ENCODE assay signal across 13 cellular contexts in the genomic region with DNA sequence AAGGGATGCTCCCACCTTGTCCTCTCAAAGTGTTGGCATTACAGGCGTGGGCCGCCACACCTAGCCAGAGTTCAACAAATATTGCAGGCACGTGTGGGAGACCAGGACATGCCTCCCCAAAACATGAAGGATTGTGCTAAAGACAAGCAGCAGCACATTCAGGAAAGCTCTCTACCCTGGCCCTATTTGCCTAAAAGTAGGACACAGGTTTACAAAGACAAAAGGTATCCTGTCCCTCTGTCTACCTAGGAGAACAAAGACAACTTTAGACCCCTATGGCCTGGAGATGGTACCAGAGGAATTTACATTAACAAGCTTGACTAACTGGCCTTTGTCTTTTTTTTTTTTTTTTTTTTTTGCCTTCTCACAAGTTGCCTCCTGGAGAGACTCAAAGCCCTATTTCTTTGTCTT. TPM values are rescaled to one million over a fixed set of nuclear protein-coding genes. Genes with fewer than 3 reads are reported as not detected.
DNase-seq lines count a peak whose midpoint lies in the region; ATAC-seq and TF ChIP-seq lines count a peak whose summit lies in the region.
"Had no signal": no experiment of that assay in that cellular context is flagged by ENCODE, and none has a peak within 500 bp of the region (broad histone marks: within the 10 kb centered on the region; RNA-seq: fewer than 3 reads in every experiment).

No MANE protein-coding gene starts in this region.

- ATAC-seq in central memory CD8-positive, alpha-beta T cell (replicated peaks; ENCODE audit: extremely low read depth, poor library complexity, severe bottlenecking), result no peak
- ATAC-seq in natural killer cell treated with Interleukin-12 subunit alpha and Interleukin-12 subunit beta and Interleukin-15 and Interleukin-18, amount 100 ng/mL, for 72 hours, result no peak

- H3K9ac ChIP-seq in HUES6 (ENCODE audit: low read length), result no peak overlapping the region

- no peaks in the 10 kb centered on the region for H3K36me3 ChIP-seq in HUES6 (ENCODE audit: control insufficient read depth, insufficient read depth, low read length)
- H3K36me3 ChIP-seq: Peyer's patch had no signal

- H3K4me3 Mint-ChIP-seq in CD14-positive monocyte, result peak overlapping the region; percentile 95
- peak overlapping the region; percentile 85 for H3K4me3 Mint-ChIP-seq in central memory CD8-positive, alpha-beta T cell
- peak overlapping the region; percentile 20 for H3K4me3 Mint-ChIP-seq in natural killer cell treated with Interleukin-12 subunit alpha and Interleukin-12 subunit beta and Interleukin-15 and Interleukin-18, amount 100 ng/mL, for 72 hours

- no peak for DNase-seq in CD14-positive monocyte (ENCODE audit: low spot score)
- DNase-seq in central memory CD8-positive, alpha-beta T cell (ENCODE audit: low spot score in 2 of 2), result no peak
- DNase-seq in natural killer cell treated with Interleukin-12 subunit alpha and Interleukin-12 subunit beta and Interleukin-15 and Interleukin-18, amount 100 ng/mL, for 72 hours (ENCODE audit: low spot score), result no peak
- DNase-seq in NCI-H446 treated with DMSO at 0.1 percent for 48 hours (lab: John Stamatoyannopoulos, UW), result no peak
- DNase-seq in occipital lobe (lab: John Stamatoyannopoulos, UW), result no peak
- DNase-seq in head of caudate nucleus, result no peak
- no peak for DNase-seq in NK-92 treated with Interleukin-12 subunit alpha and Interleukin-12 subunit beta, amount 100 ng/mL, for 24 hours (lab: John Stamatoyannopoulos, UW)
- DNase-seq: dermis blood vessel endothelial cell, left colon, Peyer's patch had no signal

- H3K4me1 ChIP-seq in HUES6 (ENCODE audit: control insufficient read depth, insufficient read depth, low read length), result peaks cover 16% of the 10 kb centered on the region

- H3K27me3 Mint-ChIP-seq in CD14-positive monocyte (ENCODE audit: low read depth in 3 of 3), result peaks cover 1 to 5% (median 1%) of the 10 kb centered on the region in 3 donors
- H3K27me3 Mint-ChIP-seq in central memory CD8-positive, alpha-beta T cell, result no peaks in the 10 kb centered on the region
- H3K27me3 Mint-ChIP-seq in natural killer cell treated with Interleukin-12 subunit alpha and Interleukin-12 subunit beta and Interleukin-15 and Interleukin-18, amount 100 ng/mL, for 72 hours, result no peaks in the 10 kb centered on the region

- peak overlapping the region in 2 of 7 donors; percentile 45 to 96 for H3K27ac Mint-ChIP-seq in CD14-positive monocyte
- peak overlapping the region; percentile 89 for H3K27ac Mint-ChIP-seq in central memory CD8-positive, alpha-beta T cell (ENCODE audit: low read depth)
- H3K27ac Mint-ChIP-seq in natural killer cell treated with Interleukin-12 subunit alpha and Interleukin-12 subunit beta and Interleukin-15 and Interleukin-18, amount 100 ng/mL, for 72 hours, result peak overlapping the region; percentile 73 to 83

- peaks cover 20% of the 10 kb centered on the region for H3K4me1 Mint-ChIP-seq in CD14-positive monocyte
- H3K4me1 Mint-ChIP-seq in central memory CD8-positive, alpha-beta T cell, result peaks cover 26% of the 10 kb centered on the region
- peaks cover 15 to 27% of the 10 kb centered on the region in 2 donors for H3K4me1 Mint-ChIP-seq in natural killer cell treated with Interleukin-12 subunit alpha and Interleukin-12 subunit beta and Interleukin-15 and Interleukin-18, amount 100 ng/mL, for 72 hours (ENCODE audit: low read depth in 2 of 2)

- no peaks in the 10 kb centered on the region for H3K9me3 ChIP-seq in HUES6 (ENCODE audit: control insufficient read depth, insufficient read depth, low read depth, low read length)
- H3K9me3 ChIP-seq: Peyer's patch had no signal

- peaks cover 3 to 10% of the 10 kb centered on the region in 2 donors for H3K36me3 Mint-ChIP-seq in CD14-positive monocyte
- H3K36me3 Mint-ChIP-seq in central memory CD8-positive, alpha-beta T cell (ENCODE audit: insufficient read depth), result peaks cover 9% of the 10 kb centered on the region
- H3K36me3 Mint-ChIP-seq in natural killer cell treated with Interleukin-12 subunit alpha and Interleukin-12 subunit beta and Interleukin-15 and Interleukin-18, amount 100 ng/mL, for 72 hours, result no peaks in the 10 kb centered on the region

- H3K9me3 Mint-ChIP-seq in CD14-positive monocyte, result peaks cover 0 to 4% (median 0%) of the 10 kb centered on the region in 7 donors
- H3K9me3 Mint-ChIP-seq in central memory CD8-positive, alpha-beta T cell, result no peaks in the 10 kb centered on the region
- H3K9me3 Mint-ChIP-seq in natural killer cell treated with Interleukin-12 subunit alpha and Interleukin-12 subunit beta and Interleukin-15 and Interleukin-18, amount 100 ng/mL, for 72 hours, result no peaks in the 10 kb centered on the region

- H3K27me3 ChIP-seq in HUES6 (ENCODE audit: control insufficient read depth, insufficient read depth, low read length), result no peaks in the 10 kb centered on the region; the same call in 1 of the 2 replicates
- H3K27me3 ChIP-seq: Peyer's patch had no signal

- H3K4me3 ChIP-seq in HUES6 (ENCODE audit: low read depth, low read length), result peak overlapping the region; percentile 60; the same call in 1 of the 2 replicates

- no peak overlapping the region; the same call in 1 of the 2 replicates for H3K27ac ChIP-seq in HUES6 (ENCODE audit: low read depth, low read length)

- intact Hi-C loops in CD14-positive monocyte (cut with micrococcal nuclease), result no loop called here
- intact Hi-C loops in head of caudate nucleus (cut with DNase I), result no loop called here

- TF ChIP-seq CTCF in CD14-positive monocyte (IDR thresholded peaks at IDR 0.05), result no peak

RNA-seq across cellular contexts. Expression of a gene that starts 0.9 kb away (rescaled TPM):
- 1 to 10 TPM; 1.3 to 1.7 TPM for polyA plus RNA-seq in CD14-positive monocyte
- 1 to 10 TPM; 3.4 to 5.4 TPM for total RNA-seq in natural killer cell treated with Interleukin-12 subunit alpha and Interleukin-12 subunit beta and Interleukin-15 and Interleukin-18, amount 100 ng/mL, for 72 hours
- total RNA-seq in occipital lobe, result 7.6 TPM

RNA-seq across cellular contexts. Expression of a gene that starts 17.4 kb away (rescaled TPM):
- not detected for polyA plus RNA-seq in CD14-positive monocyte
- not detected for total RNA-seq in natural killer cell treated with Interleukin-12 subunit alpha and Interleukin-12 subunit beta and Interleukin-15 and Interleukin-18, amount 100 ng/mL, for 72 hours
- total RNA-seq in occipital lobe, result not detected
- total RNA-seq: activated CD8-positive, alpha-beta memory T cell treated with anti-CD3 and anti-CD28 coated beads for 36 hours; dermis blood vessel endothelial cell; left colon; Peyer's patch; urinary bladder had no signal
- polyA plus RNA-seq: urinary bladder had no signal

RNA-seq across cellular contexts. Expression of a gene that starts 30.3 kb away (rescaled TPM):
- polyA plus RNA-seq in CD14-positive monocyte, result 10 to 100 TPM; 34.2 to 41.1 TPM
- 10 to 100 TPM; 41.6 to 45.7 TPM for total RNA-seq in natural killer cell treated with Interleukin-12 subunit alpha and Interleukin-12 subunit beta and Interleukin-15 and Interleukin-18, amount 100 ng/mL, for 72 hours
- 79.2 TPM for total RNA-seq in occipital lobe

Comparison
In these comparisons a context has a peak if more than half of its experiments do, and no peak if none do; other contexts are left out.
1. H3K4me3 Mint-ChIP-seq: peak in every context shown above with its lines; median percentile 95 in CD14-positive monocyte; 85 in central memory CD8-positive, alpha-beta T cell; 20 in natural killer cell treated with Interleukin-12 subunit alpha and Interleukin-12 subunit beta and Interleukin-15 and Interleukin-18, amount 100 ng/mL, for 72 hours.